In genomic region chr10:131683281-131683861, GRCh38 we compare ENCODE assay signal across 28 cellular contexts.
"Had no signal": no experiment of that assay in that cellular context is flagged by ENCODE, and none has a peak within 500 bp of the region (broad histone marks: within the 10 kb centered on the region; RNA-seq: fewer than 3 reads in every experiment).

No MANE protein-coding gene starts in this region.

- H3K4me3 ChIP-seq: colonic mucosa, esophagus squamous epithelium, heart right ventricle, lung, mucosa of descending colon, ovary, right lobe of liver, smooth muscle cell, stomach, thyroid gland had no signal

- H3K4me1 ChIP-seq: colonic mucosa, esophagus squamous epithelium, heart right ventricle, right lobe of liver, stomach, thyroid gland had no signal

- H3K27me3 ChIP-seq: colonic mucosa, ovary, right lobe of liver, thyroid gland had no signal

- H3K9me3 ChIP-seq: colonic mucosa, esophagus squamous epithelium, heart right ventricle, mucosa of descending colon, ovary, right lobe of liver, thyroid gland had no signal

- DNase-seq: central memory CD4-positive, alpha-beta T cell; colonic mucosa; effector CD8-positive, alpha-beta T cell; endodermal cell; esophagus squamous epithelium; foreskin melanocyte; glutamatergic neuron; heart right ventricle; hippocampal formation; kidney glomerular epithelial cell; left colon; left ventricle myocardium superior; mucosa of descending colon; naive B cell; ovary; stimulated activated CD4-positive, alpha-beta T cell treated with anti-CD3 and anti-CD28 coated beads, Interleukin-2, amount 100 ng/mL, for 24 hours; stimulated activated CD4-positive, alpha-beta T cell treated with anti-CD3 and anti-CD28 coated beads, Interleukin-4, amount 100 ng/mL, for 24 hours; stimulated activated naive CD4-positive, alpha-beta T cell treated with Interleukin-2 at 50 U/mL for 16 hours; stomach; thyroid gland; trophoblast cell had no signal

- H3K36me3 ChIP-seq: colonic mucosa, esophagus squamous epithelium, heart right ventricle, ovary, right lobe of liver, stomach, thyroid gland had no signal

- FAIRE-seq: islet of Langerhans had no signal

- H3K4me2 ChIP-seq: smooth muscle cell had no signal

- ATAC-seq: heart right ventricle; left colon; left ventricle myocardium superior; mucosa of descending colon; natural killer cell treated with Interleukin-12 subunit alpha and Interleukin-12 subunit beta and Interleukin-15 and Interleukin-18, amount 100 ng/mL, for 72 hours; right lobe of liver; stimulated activated effector memory CD8-positive, alpha-beta T cell treated with anti-CD3 and anti-CD28 coated beads, Interleukin-12 subunit alpha, Interleukin-12 subunit beta, amount 100 ng/mL, for 72 hours had no signal

- H3K27ac ChIP-seq: colonic mucosa, epithelial cell of prostate, esophagus squamous epithelium, heart right ventricle, ovary, right lobe of liver, stomach, thyroid gland had no signal
